8 cellular contexts compared by ENCODE assay signal in genomic region chr6:18503588-18504231, GRCh38.
A peak's percentile ranks its signal among the peaks of the same experiment; 100 is the strongest.
DNase-seq lines count a peak whose midpoint lies in the region; ATAC-seq and TF ChIP-seq lines count a peak whose summit lies in the region.

No MANE protein-coding gene starts in this region.

- no peaks in the 10 kb centered on the region for H3K9me3 Mint-ChIP-seq in neural crest cell

- DNase-seq in DMS114 treated with DMSO at 0.1 percent for 48 hours (lab: John Stamatoyannopoulos, UW; ENCODE audit: unreplicated experiment) (peak; percentile 93), NCI-H345 treated with DMSO at 0.1 percent for 48 hours (lab: John Stamatoyannopoulos, UW; ENCODE audit: unreplicated experiment) (peak; percentile 59), fibroblast of villous mesenchyme (ENCODE audit: low read depth) (peak; percentile 77), neural crest cell (ENCODE audit: low read depth, low spot score) (peak; percentile 41), mesenteric fat pad (ENCODE audit: low spot score) (no peak)
- DNase-seq in activated CD4-positive, alpha-beta T cell treated with anti-CD3 and anti-CD28 coated beads, Interleukin-2, amount 50 U/mL, for 4 hours = peak; percentile 3 to 18

- ATAC-seq in GM19324 (IDR thresholded peaks at IDR 0.05; ENCODE audit: low FRiP score, unreplicated experiment) (peak; percentile 86), HG03432 (IDR thresholded peaks at IDR 0.05; ENCODE audit: unreplicated experiment) (peak; percentile 77)

- peak overlapping the region; percentile 60 for H3K27ac Mint-ChIP-seq in neural crest cell (ENCODE audit: unreplicated experiment)

- no peaks in the 10 kb centered on the region for H3K36me3 Mint-ChIP-seq in neural crest cell (ENCODE audit: low read depth)

- H3K4me3 ChIP-seq in fibroblast of villous mesenchyme (ENCODE audit: low read depth, low read length) = peak overlapping the region; percentile 42

- peak; percentile 93 for TF ChIP-seq CTCF in fibroblast of villous mesenchyme (IDR thresholded peaks at IDR 0.05; ENCODE audit: insufficient read depth, low read depth, low read length)
- peak; percentile 92 for TF ChIP-seq CTCF in neural crest cell (conservative IDR thresholded peaks at IDR 0.05)

- no peak overlapping the region for H3K4me3 Mint-ChIP-seq in neural crest cell

- no peaks in the 10 kb centered on the region for H3K27me3 Mint-ChIP-seq in neural crest cell (ENCODE audit: low read depth)

- H3K4me1 Mint-ChIP-seq in neural crest cell = peaks cover 38% of the 10 kb centered on the region
